In the genomic region with DNA sequence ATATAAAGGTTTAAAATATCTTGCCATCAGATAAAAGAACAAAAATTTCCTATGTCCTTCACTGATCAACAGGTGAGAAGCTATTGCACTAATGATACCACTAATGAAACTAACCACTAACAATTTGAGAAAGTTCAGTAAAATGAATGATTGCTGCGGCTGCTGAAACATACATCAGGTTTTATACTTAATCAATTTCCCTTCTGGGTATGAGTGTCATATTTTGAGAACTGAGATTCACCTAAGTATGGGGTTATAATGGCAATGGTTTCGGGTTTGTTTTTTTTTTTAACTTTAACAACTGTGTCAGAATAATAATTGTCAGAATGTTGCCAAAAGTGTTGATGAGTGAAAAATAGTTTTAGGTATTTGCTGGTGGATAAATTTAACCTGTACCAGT, we compare ENCODE assay signal across 13 cellular contexts.
DNase-seq lines count a peak whose midpoint lies in the region; ATAC-seq and TF ChIP-seq lines count a peak whose summit lies in the region.
"Had no signal": no experiment of that assay in that cellular context is flagged by ENCODE, and none has a peak within 500 bp of the region (broad histone marks: within the 10 kb centered on the region; RNA-seq: fewer than 3 reads in every experiment).

No MANE protein-coding gene starts in this region.

- 91% methylated on average over 2 of the region's 2 CpGs for WGBS in hepatocyte (ENCODE audit: low lambda C conversion rate, missing lambda C conversion rate)
- WGBS in prostate gland: 94% methylated on average over 2 of the region's 2 CpGs

- H3K9me3 Mint-ChIP-seq in activated T-helper 1 cell treated with anti-CD3 and anti-CD28 coated beads, Interleukin-12 subunit alpha, Interleukin-12 subunit beta, Interleukin-2, Interleukin-4 antibody, amounts not matched to agents 30 ng/mL and 10 ng/mL and 1 ng/mL, durations not matched to agents 14 hours and 24 hours and 36 hours: peaks cover 16% of the 10 kb centered on the region

- ATAC-seq in GM18499 (IDR thresholded peaks at IDR 0.05; ENCODE audit: insufficient read depth, unreplicated experiment) (peak; percentile 99), GM19438 (IDR thresholded peaks at IDR 0.05; ENCODE audit: low read depth, unreplicated experiment) (peak; percentile 98), HG02678 (IDR thresholded peaks at IDR 0.05; ENCODE audit: unreplicated experiment) (peak; percentile 97), HG03342 (IDR thresholded peaks at IDR 0.05; ENCODE audit: unreplicated experiment) (peak; percentile 91)
- ATAC-seq: Panc1 had no signal

- H3K4me1 Mint-ChIP-seq in activated T-helper 1 cell treated with anti-CD3 and anti-CD28 coated beads, Interleukin-12 subunit alpha, Interleukin-12 subunit beta, Interleukin-2, Interleukin-4 antibody, amounts not matched to agents 30 ng/mL and 10 ng/mL and 1 ng/mL, durations not matched to agents 14 hours and 24 hours and 36 hours (ENCODE audit: low read depth): peaks cover 21% of the 10 kb centered on the region

- no peak overlapping the region for H3K9ac ChIP-seq in MM.1S (ENCODE audit: low read length)

- peaks cover 32% of the 10 kb centered on the region for H3K36me3 Mint-ChIP-seq in activated T-helper 1 cell treated with anti-CD3 and anti-CD28 coated beads, Interleukin-12 subunit alpha, Interleukin-12 subunit beta, Interleukin-2, Interleukin-4 antibody, amounts not matched to agents 30 ng/mL and 10 ng/mL and 1 ng/mL, durations not matched to agents 14 hours and 24 hours and 36 hours (ENCODE audit: low read depth)

- TF ChIP-seq CTCF in hepatocyte (IDR thresholded peaks at IDR 0.05; ENCODE audit: poor library complexity) (no peak), MM.1S (IDR thresholded peaks at IDR 0.05; ENCODE audit: low read length) (no peak), prostate gland (IDR thresholded peaks at IDR 0.05) (no peak)

- DNase-seq in hepatocyte (ENCODE audit: low spot score) (no peak), MM.1S (no peak), prostate gland (ENCODE audit: low spot score) (no peak)
- DNase-seq in activated T-helper 1 cell treated with anti-CD3 and anti-CD28 coated beads, Interleukin-12 subunit alpha, Interleukin-12 subunit beta, Interleukin-2, Interleukin-4 antibody, amounts not matched to agents 30 ng/mL and 10 ng/mL and 1 ng/mL, durations not matched to agents 14 hours and 24 hours and 36 hours (ENCODE audit: low spot score): no peak
- DNase-seq: Karpas-422, retina, T1000 had no signal

- H3K27ac ChIP-seq in hepatocyte (no peak overlapping the region), MM.1S (ENCODE audit: low read length) (no peak overlapping the region), prostate gland (no peak overlapping the region)
- H3K27ac ChIP-seq: coronary artery had no signal

- no peak overlapping the region for H3K4me3 Mint-ChIP-seq in activated T-helper 1 cell treated with anti-CD3 and anti-CD28 coated beads, Interleukin-12 subunit alpha, Interleukin-12 subunit beta, Interleukin-2, Interleukin-4 antibody, amounts not matched to agents 30 ng/mL and 10 ng/mL and 1 ng/mL, durations not matched to agents 14 hours and 24 hours and 36 hours

- H4K20me1 ChIP-seq in hepatocyte (ENCODE audit: insufficient read depth, poor library complexity, severe bottlenecking): no peaks in the 10 kb centered on the region
- H4K20me1 ChIP-seq in MM.1S (ENCODE audit: insufficient read depth, low read length): no peaks in the 10 kb centered on the region

- H3K4me2 ChIP-seq in hepatocyte (no peak overlapping the region), MM.1S (ENCODE audit: low read depth, low read length) (no peak overlapping the region)

- H3K4me3 ChIP-seq in hepatocyte (no peak overlapping the region), MM.1S (ENCODE audit: low read length) (no peak overlapping the region), prostate gland (no peak overlapping the region)
- H3K4me3 ChIP-seq: coronary artery had no signal

- H3K4me1 ChIP-seq in hepatocyte (ENCODE audit: insufficient read depth) (no peaks in the 10 kb centered on the region), MM.1S (ENCODE audit: low read length) (no peaks in the 10 kb centered on the region), prostate gland (replicated peaks) (no peaks in the 10 kb centered on the region)

- no peaks in the 10 kb centered on the region for H3F3A ChIP-seq in MM.1S (ENCODE audit: insufficient read depth, low read length)

- no peak for TF ChIP-seq POLR2A in prostate gland (IDR thresholded peaks at IDR 0.05)

- intact Hi-C loops in activated T-helper 1 cell treated with anti-CD3 and anti-CD28 coated beads, Interleukin-12 subunit alpha, Interleukin-12 subunit beta, Interleukin-2, Interleukin-4 antibody, amounts not matched to agents 30 ng/mL and 10 ng/mL and 1 ng/mL, durations not matched to agents 14 hours and 24 hours and 36 hours (cut with micrococcal nuclease): no loop called here
- intact Hi-C loops in prostate gland (cut with DNase I): no loop called here

- H2AFZ ChIP-seq in hepatocyte (no peak overlapping the region), MM.1S (ENCODE audit: low read length) (no peak overlapping the region)

- no peaks in the 10 kb centered on the region for H3K9me2 ChIP-seq in hepatocyte (replicated peaks; ENCODE audit: insufficient read depth)
- no peaks in the 10 kb centered on the region for H3K9me2 ChIP-seq in MM.1S (replicated peaks; ENCODE audit: insufficient read depth, low read length)

- H3K79me2 ChIP-seq in hepatocyte (no peaks in the 10 kb centered on the region), MM.1S (ENCODE audit: low read length) (no peaks in the 10 kb centered on the region)

- no peaks in the 10 kb centered on the region for H3K9me3 ChIP-seq in hepatocyte (ENCODE audit: low read depth)
- H3K9me3 ChIP-seq in MM.1S (replicated peaks; ENCODE audit: insufficient read depth, low read length): no peaks in the 10 kb centered on the region
- no peaks in the 10 kb centered on the region for H3K9me3 ChIP-seq in prostate gland

- no peaks in the 10 kb centered on the region for H3K27me3 Mint-ChIP-seq in activated T-helper 1 cell treated with anti-CD3 and anti-CD28 coated beads, Interleukin-12 subunit alpha, Interleukin-12 subunit beta, Interleukin-2, Interleukin-4 antibody, amounts not matched to agents 30 ng/mL and 10 ng/mL and 1 ng/mL, durations not matched to agents 14 hours and 24 hours and 36 hours (ENCODE audit: insufficient read depth)

- H3K36me3 ChIP-seq in hepatocyte (replicated peaks; ENCODE audit: insufficient read depth, low read depth) (no peaks in the 10 kb centered on the region), MM.1S (replicated peaks; ENCODE audit: insufficient read depth, low read length) (no peaks in the 10 kb centered on the region), prostate gland (no peaks in the 10 kb centered on the region)

- H3K27ac Mint-ChIP-seq in activated T-helper 1 cell treated with anti-CD3 and anti-CD28 coated beads, Interleukin-12 subunit alpha, Interleukin-12 subunit beta, Interleukin-2, Interleukin-4 antibody, amounts not matched to agents 30 ng/mL and 10 ng/mL and 1 ng/mL, durations not matched to agents 14 hours and 24 hours and 36 hours: no peak overlapping the region

- H3K27me3 ChIP-seq in hepatocyte (no peaks in the 10 kb centered on the region), MM.1S (replicated peaks; ENCODE audit: insufficient read depth, low read length) (no peaks in the 10 kb centered on the region), prostate gland (replicated peaks; ENCODE audit: insufficient read depth) (no peaks in the 10 kb centered on the region)
